In genomic region chr7:55163733-55164132, GRCh38 we compare ENCODE assay signal across 19 cellular contexts.
"Had no signal": no experiment of that assay in that cellular context is flagged by ENCODE, and none has a peak within 500 bp of the region (broad histone marks: within the 10 kb centered on the region; RNA-seq: fewer than 3 reads in every experiment).

No MANE protein-coding gene starts in this region.

- H3K27me3 ChIP-seq: esophagus muscularis mucosa, foreskin keratinocyte, gastroesophageal sphincter, heart left ventricle, hepatocyte had no signal

- H3K27ac ChIP-seq: coronary artery, dorsolateral prefrontal cortex, esophagus muscularis mucosa, foreskin keratinocyte, gastroesophageal sphincter, heart left ventricle, hepatocyte, left ventricle myocardium inferior, lower lobe of right lung had no signal

- H3K4me3 ChIP-seq: coronary artery, dorsolateral prefrontal cortex, esophagus muscularis mucosa, gastroesophageal sphincter, heart left ventricle, hepatocyte, left ventricle myocardium inferior, lower lobe of right lung, mucosa of descending colon had no signal

- ATAC-seq: foreskin keratinocyte, gastroesophageal sphincter, heart left ventricle, mucosa of descending colon had no signal

- H3K9me3 ChIP-seq: esophagus muscularis mucosa, gastroesophageal sphincter, heart left ventricle, left ventricle myocardium inferior, lower lobe of right lung, mucosa of descending colon had no signal

- H3K4me1 ChIP-seq: esophagus muscularis mucosa, foreskin keratinocyte, gastroesophageal sphincter, heart left ventricle, left ventricle myocardium inferior, lower lobe of right lung had no signal

- DNase-seq: dermis blood vessel endothelial cell; dorsolateral prefrontal cortex; effector CD4-positive, alpha-beta T cell; effector memory CD4-positive, alpha-beta T cell; foreskin keratinocyte; heart left ventricle; hypothalamus; immature natural killer cell; islet precursor cell; kidney; kidney glomerular epithelial cell; left ventricle myocardium inferior; lower lobe of right lung; mesenchymal stem cell; mucosa of descending colon had no signal
